Comparison of ENCODE assay signal across 8 cellular contexts in genomic region chr12:103929051-103929908, GRCh38. TPM values are rescaled to one million over a fixed set of nuclear protein-coding genes. Genes with fewer than 3 reads are reported as not detected.
DNase-seq lines count a peak whose midpoint lies in the region; ATAC-seq and TF ChIP-seq lines count a peak whose summit lies in the region.

No MANE protein-coding gene starts in this region.

- H3K27me3 ChIP-seq in Karpas-422 (ENCODE audit: low read length): no peaks in the 10 kb centered on the region
- no peaks in the 10 kb centered on the region for H3K27me3 ChIP-seq in Panc1 (ENCODE audit: control insufficient read depth, insufficient read depth, low read length)
- no peaks in the 10 kb centered on the region for H3K27me3 ChIP-seq in esophagus muscularis mucosa
- H3K27me3 ChIP-seq in mucosa of stomach (ENCODE audit: control insufficient read depth, insufficient read depth, low read length): no peaks in the 10 kb centered on the region

- H3K9ac ChIP-seq in Karpas-422 (ENCODE audit: low read length) (peak overlapping the region; percentile 81), mucosa of stomach (ENCODE audit: low read length) (peak overlapping the region; percentile 88)

- H4K20me1 ChIP-seq in Karpas-422 (ENCODE audit: insufficient read depth, low read depth, low read length): peaks cover 36% of the 10 kb centered on the region

- H3K4me3 ChIP-seq in Karpas-422 (ENCODE audit: low read length): peak overlapping the region; percentile 74
- H3K4me3 ChIP-seq in Panc1 (ENCODE audit: low read depth in 2 of 2, low read length in 2 of 2): peak overlapping the region; percentile 62 to 92
- H3K4me3 ChIP-seq in esophagus muscularis mucosa: peak overlapping the region; percentile 80 to 89 (median 88)
- H3K4me3 ChIP-seq in mucosa of stomach (ENCODE audit: low read length): peak overlapping the region; percentile 86

- CTCF ChIA-PET in Panc1 (lab: Charles Lee): no interaction called here

- WGBS in esophagus muscularis mucosa: 1% methylated on average over 35 of the region's 44 CpGs

- peaks cover 40% of the 10 kb centered on the region for H3K79me2 ChIP-seq in Karpas-422 (ENCODE audit: low read length)

- peak overlapping the region; percentile 89 for H3K4me2 ChIP-seq in Karpas-422 (ENCODE audit: low read depth, low read length, poor library complexity, severe bottlenecking)

- intact Hi-C loops in Panc1 (cut with micrococcal nuclease; ENCODE audit: unreplicated experiment) (no loop called here), esophagus muscularis mucosa (cut with DNase I) (no loop called here)

- POLR2A ChIA-PET in Panc1 (lab: Charles Lee): interaction anchor here (0.6 to 1.1 kb wide), 11 partner anchors 8 to 1902 kb away, joined by 3 to 9 read pairs (median 5); partner anchors contain the start of genes NT5DC3 and TDG

- H3K27ac ChIP-seq in Karpas-422 (ENCODE audit: low read length) (peak overlapping the region; percentile 70), Panc1 (ENCODE audit: low read length) (peak overlapping the region; percentile 92), esophagus muscularis mucosa (replicated peaks in 1 of 4) (peak overlapping the region; percentile 90 to 97 (median 94))

- H3K36me3 Mint-ChIP-seq in activated T-cell treated with anti-CD3 and anti-CD28 coated beads, Interleukin-2, amount 50 U/mL, for 72 hours (ENCODE audit: insufficient read depth in 2 of 2): peaks cover 19 to 35% of the 10 kb centered on the region in 2 donors

- H3K9me3 Mint-ChIP-seq in activated T-cell treated with anti-CD3 and anti-CD28 coated beads, Interleukin-2, amount 50 U/mL, for 72 hours: peaks cover 3% of the 10 kb centered on the region in 2 donors

- TSS peak; percentile 85 for BruUV-seq in Panc1 (replicated peaks; lab: Mats Ljungman, UMichigan)

- H3K27ac Mint-ChIP-seq in activated T-cell treated with anti-CD3 and anti-CD28 coated beads, Interleukin-2, amount 50 U/mL, for 72 hours: peak overlapping the region; percentile 98

- H2AFZ ChIP-seq in Karpas-422 (ENCODE audit: low read length): peak overlapping the region; percentile 75

- H3K27me3 Mint-ChIP-seq in activated T-cell treated with anti-CD3 and anti-CD28 coated beads, Interleukin-2, amount 50 U/mL, for 72 hours (ENCODE audit: low read depth): no peaks in the 10 kb centered on the region

- H3K9me2 ChIP-seq in Karpas-422 (replicated peaks; ENCODE audit: insufficient read depth, low read length): no peaks in the 10 kb centered on the region

- no peak for TF ChIP-seq EP300 in esophagus muscularis mucosa (IDR thresholded peaks at IDR 0.05)

- no peaks in the 10 kb centered on the region for H3K9me3 ChIP-seq in Karpas-422 (ENCODE audit: low read length)
- H3K9me3 ChIP-seq in Panc1 (ENCODE audit: control insufficient read depth, insufficient read depth, low read depth, low read length): no peaks in the 10 kb centered on the region
- H3K9me3 ChIP-seq in esophagus muscularis mucosa: no peaks in the 10 kb centered on the region
- no peaks in the 10 kb centered on the region for H3K9me3 ChIP-seq in mucosa of stomach (ENCODE audit: control insufficient read depth, low read length)

- H3K36me3 ChIP-seq in Karpas-422 (ENCODE audit: insufficient read depth, low read length) (peaks cover 32% of the 10 kb centered on the region), Panc1 (ENCODE audit: control insufficient read depth, insufficient read depth, low read length) (peaks cover 31% of the 10 kb centered on the region), esophagus muscularis mucosa (peaks cover 0 to 22% (median 19%) of the 10 kb centered on the region in 4 donors), mucosa of stomach (ENCODE audit: control insufficient read depth, insufficient read depth, low read length) (no peaks in the 10 kb centered on the region)

- peak; percentile 91 for DNase-seq in COLO829 (ENCODE audit: low spot score)
- peak; percentile 95 for DNase-seq in Karpas-422
- peak; percentile 59 for DNase-seq in Panc1 (ENCODE audit: low read depth, low spot score)
- DNase-seq in activated T-cell treated with anti-CD3 and anti-CD28 coated beads, Interleukin-2, amount 50 U/mL, for 72 hours: peak; percentile 81 to 88
- peak; percentile 95 for DNase-seq in esophagus muscularis mucosa (ENCODE audit: extremely low spot score)
- DNase-seq in stimulated activated CD8-positive, alpha-beta memory T cell treated with anti-CD3 and anti-CD28 coated beads, Interleukin-4, amount 100 ng/mL, for 24 hours (ENCODE audit: low read depth): peak; percentile 67

- H3K4me1 ChIP-seq in Karpas-422 (ENCODE audit: low read length): peaks cover 62% of the 10 kb centered on the region
- H3K4me1 ChIP-seq in Panc1 (ENCODE audit: control insufficient read depth, insufficient read depth, low read length): peaks cover 24% of the 10 kb centered on the region
- peaks cover 27 to 48% (median 43%) of the 10 kb centered on the region in 4 donors for H3K4me1 ChIP-seq in esophagus muscularis mucosa
- H3K4me1 ChIP-seq in mucosa of stomach (ENCODE audit: control insufficient read depth, insufficient read depth, low read length): peaks cover 7% of the 10 kb centered on the region

- peak overlapping the region; percentile 84 to 93 for H3K4me3 Mint-ChIP-seq in activated T-cell treated with anti-CD3 and anti-CD28 coated beads, Interleukin-2, amount 50 U/mL, for 72 hours

- peak; percentile 44 for TF ChIP-seq POLR2A in esophagus muscularis mucosa (IDR thresholded peaks at IDR 0.05; ENCODE audit: low read depth)

- ATAC-seq in GM21576 (IDR thresholded peaks at IDR 0.05; ENCODE audit: unreplicated experiment): peak; percentile 24
- peak; percentile 82 for ATAC-seq in Panc1
- ATAC-seq in activated T-cell treated with anti-CD3 and anti-CD28 coated beads, Interleukin-2, amount 50 U/mL, for 72 hours (replicated peaks in 1 of 2): peak; percentile 50 to 56

- H3K4me1 Mint-ChIP-seq in activated T-cell treated with anti-CD3 and anti-CD28 coated beads, Interleukin-2, amount 50 U/mL, for 72 hours (ENCODE audit: low read depth): peaks cover 70% of the 10 kb centered on the region

- in situ Hi-C loops in Panc1 (cut with HindIII; ENCODE audit: low pct_unique_long_range_greater_than_20kb, low sequenced_read_pairs): no loop called here

- no peak for TF ChIP-seq CTCF in Panc1 (IDR thresholded peaks at IDR 0.05)
- no peak for TF ChIP-seq CTCF in esophagus muscularis mucosa (IDR thresholded peaks at IDR 0.05)

RNA-seq across cellular contexts. Expression of gene HSP90B1, which starts 0.9 kb away (rescaled TPM):
- total RNA-seq in Karpas-422 (2014; rRNA removed; shearing (Covaris generic); ENCODE audit: low replicate concordance): 327 and 334 TPM in 2 replicates
- total RNA-seq in Panc1 (2021; ENCODE audit: unreplicated experiment) (503 TPM), esophagus muscularis mucosa (100 to 1,000 TPM; 174 to 199 (median 191) TPM)
- 275 TPM for polyA plus RNA-seq in Panc1 (2012; ENCODE audit: insufficient read length)
- total RNA-seq in activated T-cell treated with anti-CD3 and anti-CD28 coated beads, Interleukin-2, amount 50 U/mL, for 72 hours: 100 to 1,000 TPM; 416 to 532 TPM

RNA-seq across cellular contexts. Expression of gene TDG, which starts 36.4 kb away (rescaled TPM):
- total RNA-seq in Karpas-422 (2014; rRNA removed; shearing (Covaris generic); ENCODE audit: low replicate concordance): 28.0 and 38.9 TPM in 2 replicates
- total RNA-seq in Panc1 (2021; ENCODE audit: unreplicated experiment) (38.2 TPM), esophagus muscularis mucosa (10 to 100 TPM; 13.7 to 16.4 (median 14.1) TPM)
- polyA plus RNA-seq in Panc1 (2012; ENCODE audit: insufficient read length): 19.6 TPM
- 10 to 100 TPM; 24.9 to 28.8 TPM for total RNA-seq in activated T-cell treated with anti-CD3 and anti-CD28 coated beads, Interleukin-2, amount 50 U/mL, for 72 hours

Comparison
In these comparisons a context has a peak if more than half of its experiments do, and no peak if none do; other contexts are left out.
1. Peak in every context shown above with its lines: DNase-seq, ATAC-seq, H3K4me3 ChIP-seq and H3K27ac ChIP-seq.
2. ATAC-seq: peak in every context shown above with its lines; median percentile 82 in Panc1; 53 in activated T-cell treated with anti-CD3 and anti-CD28 coated beads, Interleukin-2, amount 50 U/mL, for 72 hours; 24 in GM21576.